8 cellular contexts compared by ENCODE assay signal in genomic region chr20:37179671-37180524, GRCh38. TPM values are rescaled to one million over a fixed set of nuclear protein-coding genes. Genes with fewer than 3 reads are reported as not detected.
DNase-seq lines count a peak whose midpoint lies in the region; ATAC-seq and TF ChIP-seq lines count a peak whose summit lies in the region.

No MANE protein-coding gene starts in this region.

- H3K27ac Mint-ChIP-seq in CD8-positive, alpha-beta T cell: peak overlapping the region; percentile 98
- H3K27ac Mint-ChIP-seq in activated naive CD8-positive, alpha-beta T cell: peak overlapping the region; percentile 92
- peak overlapping the region; percentile 99 for H3K27ac Mint-ChIP-seq in stimulated activated memory B cell treated with anti-CD40 and anti-IgM and Interleukin-4, amounts not matched to agents 10 μg/mL and 1 μg/mL and 100 μg/mL, for 72 hours

- peaks cover 34% of the 10 kb centered on the region for H3K36me3 Mint-ChIP-seq in CD8-positive, alpha-beta T cell
- H3K36me3 Mint-ChIP-seq in activated naive CD8-positive, alpha-beta T cell: no peaks in the 10 kb centered on the region
- H3K36me3 Mint-ChIP-seq in stimulated activated memory B cell treated with anti-CD40 and anti-IgM and Interleukin-4, amounts not matched to agents 10 μg/mL and 1 μg/mL and 100 μg/mL, for 72 hours: peaks cover 25% of the 10 kb centered on the region

- peak overlapping the region; percentile 94 for H3K27ac ChIP-seq in CD8-positive, alpha-beta T cell (ENCODE audit: low read depth, low read length)
- H3K27ac ChIP-seq in IMR-90 (ENCODE audit: insufficient read depth, low read length): peak overlapping the region; percentile 99

- no peaks in the 10 kb centered on the region for H3K9me3 ChIP-seq in CD8-positive, alpha-beta T cell (ENCODE audit: low read length)
- no peaks in the 10 kb centered on the region for H3K9me3 ChIP-seq in IMR-90 (ENCODE audit: control insufficient read depth, insufficient read depth, low read length)
- no peaks in the 10 kb centered on the region for H3K9me3 ChIP-seq in iPS-18c (ENCODE audit: control insufficient read depth, insufficient read depth, low read length)

- H4K91ac ChIP-seq in IMR-90 (ENCODE audit: insufficient read depth, low read depth, low read length): 0 out of 2 replicates have a peak overlapping the region, but pooled peaks have one; percentile 97

- peak overlapping the region; percentile 100 for H2AFZ ChIP-seq in IMR-90 (replicated peaks; ENCODE audit: low read length, poor library complexity)

- no peak for DNase-seq in CD8-positive, alpha-beta T cell
- DNase-seq in IMR-90 (peak; percentile 85), NCI-H146 (lab: John Stamatoyannopoulos, UW) (no peak)
- no peak for DNase-seq in stimulated activated naive CD4-positive, alpha-beta T cell treated with Interleukin-2 at 50 U/mL for 16 hours (lab: John Stamatoyannopoulos, UW)

- H4K5ac ChIP-seq in IMR-90 (ENCODE audit: low read depth, low read length): 0 out of 2 replicates have a peak overlapping the region, but pooled peaks have one; percentile 14

- dilution Hi-C loops in IMR-90 (cut with HindIII; ENCODE audit: low sequenced_read_pairs, unreplicated experiment): no loop called here

- peak overlapping the region; percentile 90; the same call in 1 of the 2 replicates for H3K56ac ChIP-seq in IMR-90 (ENCODE audit: extremely low read depth, insufficient read depth, low read length)

- no peak overlapping the region; the same call in 1 of the 2 replicates for H3K18ac ChIP-seq in IMR-90 (ENCODE audit: low read depth, low read length)

- no peak for ATAC-seq in CD8-positive, alpha-beta T cell
- ATAC-seq in IMR-90 (ENCODE audit: low read depth) (peak; percentile 3; the same call in 1 of the 2 replicates), HG02938 (IDR thresholded peaks at IDR 0.05; ENCODE audit: unreplicated experiment) (no peak)
- no peak for ATAC-seq in stimulated activated memory B cell treated with anti-CD40 and anti-IgM and Interleukin-4, amounts not matched to agents 10 μg/mL and 1 μg/mL and 100 μg/mL, for 72 hours

- BruUV-seq in IMR-90 (replicated peaks; lab: Mats Ljungman, UMichigan): no TSS peak

- no peak for TF ChIP-seq RAD21 in IMR-90 (IDR thresholded peaks at IDR 0.05; ENCODE audit: low read length)

- no peak overlapping the region; a peak in 2 of 4 replicates for H4K8ac ChIP-seq in IMR-90 (ENCODE audit: low read depth in 2 of 2, low read length in 2 of 2)

- no peak for TF ChIP-seq CTCF in CD8-positive, alpha-beta T cell (IDR thresholded peaks at IDR 0.05)
- TF ChIP-seq CTCF in IMR-90 (conservative IDR thresholded peaks at IDR 0.05; ENCODE audit: low read depth, low read length): no peak

- no peak for TF ChIP-seq POLR2A in IMR-90 (IDR thresholded peaks at IDR 0.05; ENCODE audit: low read depth, low read length)

- peak overlapping the region; percentile 90; the same call in 1 of the 2 replicates for H3K4ac ChIP-seq in IMR-90 (ENCODE audit: low read depth, low read length)

- no peak overlapping the region for H2BK15ac ChIP-seq in IMR-90 (ENCODE audit: low read depth, low read length)

- peak overlapping the region; percentile 60 for H3K14ac ChIP-seq in IMR-90 (replicated peaks; ENCODE audit: low read depth, low read length)

- intact Hi-C loops in CD8-positive, alpha-beta T cell (cut with DNase I, micrococcal nuclease): loop anchor here (1.0 to 10.0 kb wide), 10 partner anchors 13 to 719 kb away; partner anchors contain the start of genes BLCAP (in 2 of the 2) and MANBAL (in 1 of the 2)
- intact Hi-C loops in IMR-90 (cut with micrococcal nuclease): loop anchor here (5.0 kb wide), 1 partner anchor 173 kb away; no protein-coding TSS in a partner anchor

- H3K4me3 ChIP-seq in CD8-positive, alpha-beta T cell (ENCODE audit: low read depth, low read length): peak overlapping the region; percentile 98
- H3K4me3 ChIP-seq in IMR-90 (ENCODE audit: insufficient read depth, low read depth, low read length) (peak overlapping the region; percentile 88), iPS-18c (ENCODE audit: insufficient read depth, low read depth, low read length) (peak overlapping the region; percentile 97)

- H2AK9ac ChIP-seq in IMR-90 (replicated peaks; ENCODE audit: low read depth, low read length, poor library complexity): peak overlapping the region; percentile 98

- H3K27me3 ChIP-seq in CD8-positive, alpha-beta T cell (ENCODE audit: insufficient read depth, low read length): no peaks in the 10 kb centered on the region
- no peaks in the 10 kb centered on the region for H3K27me3 ChIP-seq in IMR-90 (ENCODE audit: control insufficient read depth, insufficient read depth, low read length)

- 0% methylated on average over 4 of the region's 18 CpGs; no CpG with 5 or more reads in 1 of the 2 experiments for WGBS in IMR-90 (ENCODE audit: extremely low coverage in 2 of 2, insufficient read length in 1 of 2), 2 experiments

- H3K9me1 ChIP-seq in IMR-90 (ENCODE audit: insufficient read depth, low read length): peaks cover 16% of the 10 kb centered on the region

- H3K23ac ChIP-seq in IMR-90 (ENCODE audit: low read depth, low read length): peak overlapping the region; percentile 59

- H3K4me1 Mint-ChIP-seq in CD8-positive, alpha-beta T cell (ENCODE audit: low read depth): peaks cover 50% of the 10 kb centered on the region
- H3K4me1 Mint-ChIP-seq in activated naive CD8-positive, alpha-beta T cell (ENCODE audit: low read depth): peaks cover 46% of the 10 kb centered on the region
- H3K4me1 Mint-ChIP-seq in stimulated activated memory B cell treated with anti-CD40 and anti-IgM and Interleukin-4, amounts not matched to agents 10 μg/mL and 1 μg/mL and 100 μg/mL, for 72 hours: peaks cover 54% of the 10 kb centered on the region

- H3K9me3 Mint-ChIP-seq in CD8-positive, alpha-beta T cell: no peaks in the 10 kb centered on the region
- no peaks in the 10 kb centered on the region for H3K9me3 Mint-ChIP-seq in activated naive CD8-positive, alpha-beta T cell (ENCODE audit: low read depth)
- H3K9me3 Mint-ChIP-seq in stimulated activated memory B cell treated with anti-CD40 and anti-IgM and Interleukin-4, amounts not matched to agents 10 μg/mL and 1 μg/mL and 100 μg/mL, for 72 hours: no peaks in the 10 kb centered on the region

- H2BK120ac ChIP-seq in IMR-90 (ENCODE audit: low read depth, low read length): no peak overlapping the region

- H3K36me3 ChIP-seq in CD8-positive, alpha-beta T cell (ENCODE audit: insufficient read depth, low read length): peaks cover 8% of the 10 kb centered on the region
- H3K36me3 ChIP-seq in IMR-90 (ENCODE audit: control insufficient read depth, insufficient read depth, low read length): peaks cover 8% of the 10 kb centered on the region

- H2BK5ac ChIP-seq in IMR-90 (ENCODE audit: low read depth, low read length, poor library complexity, severe bottlenecking): peak overlapping the region; percentile 99

- H3K4me3 Mint-ChIP-seq in CD8-positive, alpha-beta T cell: peak overlapping the region; percentile 98
- peak overlapping the region; percentile 90 for H3K4me3 Mint-ChIP-seq in activated naive CD8-positive, alpha-beta T cell
- peak overlapping the region; percentile 94 for H3K4me3 Mint-ChIP-seq in stimulated activated memory B cell treated with anti-CD40 and anti-IgM and Interleukin-4, amounts not matched to agents 10 μg/mL and 1 μg/mL and 100 μg/mL, for 72 hours

- in situ Hi-C loops in IMR-90 (cut with MboI; ENCODE audit: low sequenced_read_pairs): no loop called here

- POLR2A ChIA-PET in CD8-positive, alpha-beta T cell (lab: Charles Lee): interaction anchor here (1.1 to 1.9 kb wide), 6 partner anchors 9 to 1226 kb away, joined by 3 to 13 read pairs (median 8); partner anchors contain the start of genes BLCAP and SCAND1
- POLR2A ChIA-PET in IMR-90 (lab: Charles Lee; ENCODE audit: unreplicated experiment): interaction anchor here (1.0 kb wide), 1 partner anchor 16 kb away, joined by 3 read pairs; no protein-coding TSS in a partner anchor

- peaks cover 29% of the 10 kb centered on the region for H3K4me1 ChIP-seq in CD8-positive, alpha-beta T cell (ENCODE audit: insufficient read depth, low read length)
- peaks cover 6% of the 10 kb centered on the region for H3K4me1 ChIP-seq in IMR-90 (ENCODE audit: control insufficient read depth, insufficient read depth, low read length)

- no peak overlapping the region for H2BK20ac ChIP-seq in IMR-90 (ENCODE audit: low read depth, low read length)

- H3K27me3 Mint-ChIP-seq in CD8-positive, alpha-beta T cell (ENCODE audit: low read depth): no peaks in the 10 kb centered on the region
- no peaks in the 10 kb centered on the region for H3K27me3 Mint-ChIP-seq in activated naive CD8-positive, alpha-beta T cell
- no peaks in the 10 kb centered on the region for H3K27me3 Mint-ChIP-seq in stimulated activated memory B cell treated with anti-CD40 and anti-IgM and Interleukin-4, amounts not matched to agents 10 μg/mL and 1 μg/mL and 100 μg/mL, for 72 hours

- H3K79me1 ChIP-seq in IMR-90 (ENCODE audit: low read depth in 1 of 2, low read length in 2 of 2): peaks cover 15 to 52% of the 10 kb centered on the region in 2 experiments

- CTCF ChIA-PET in CD8-positive, alpha-beta T cell (lab: Charles Lee): interaction anchor here (1.6 to 5.5 kb wide), 5 partner anchors 10 to 21 kb away, joined by 4 to 39 read pairs (median 24); no protein-coding TSS in a partner anchor
- CTCF ChIA-PET in IMR-90 (lab: Yijun Ruan, JAX): no interaction called here

- peak overlapping the region; percentile 99 for H3K4me2 ChIP-seq in IMR-90 (ENCODE audit: low read depth, low read length)

- H4K20me1 ChIP-seq in IMR-90 (ENCODE audit: insufficient read depth, low read length): peaks cover 44% of the 10 kb centered on the region

- peak overlapping the region; percentile 62; the same call in 1 of the 2 replicates for H2AK5ac ChIP-seq in IMR-90 (ENCODE audit: low read depth, low read length)

- peak overlapping the region; percentile 97 for H3K9ac ChIP-seq in IMR-90 (ENCODE audit: low read depth, low read length)

TF ChIP-seq in IMR-90, 13 proteins besides CTCF, POLR2A, EP300 and RAD21 (continues in another document):
- no peak for TF ChIP-seq NFE2L2 (IDR thresholded peaks at IDR 0.05; ENCODE audit: low read depth, low read length)
- peak; percentile 53; the same call in 1 of the 2 replicates for TF ChIP-seq FOS (IDR thresholded peaks at IDR 0.05; ENCODE audit: low read depth, low read length)
- TF ChIP-seq RFX5 (IDR thresholded peaks at IDR 0.05; ENCODE audit: low read depth, low read length): no peak
- TF ChIP-seq BHLHE40 (IDR thresholded peaks at IDR 0.05; ENCODE audit: low read depth, low read length): no peak

RNA-seq across cellular contexts. Expression of gene MROH8, which starts 0.6 kb away (rescaled TPM):
- 1 to 10 TPM in 1 of 2 experiments, under 1 TPM in 1; 0.60 to 1.1 TPM for total RNA-seq in CD8-positive, alpha-beta T cell
- 1.1 and 1.8 TPM in 2 replicates for total RNA-seq in IMR-90 (2012; rRNA removed)
- polyA plus RNA-seq in IMR-90 (2012; rRNA removed): 0.62 and 1.3 TPM in 2 replicates
- 0.55 and 0.96 TPM in 2 replicates for polyA plus RNA-seq in IMR-90 (2012; cell fraction: cytosol; rRNA removed)
- 0.74 and 2.4 TPM in 2 replicates for polyA plus RNA-seq in IMR-90 (2012; cell fraction: nucleus; rRNA removed; ENCODE audit: low replicate concordance)

RNA-seq across cellular contexts. Expression of gene RPN2, which starts 0.8 kb away (rescaled TPM):
- total RNA-seq in CD8-positive, alpha-beta T cell: 10 to 100 TPM; 60.8 to 68.8 TPM
- total RNA-seq in IMR-90 (2012; rRNA removed): 232 and 305 TPM in 2 replicates
- polyA plus RNA-seq in IMR-90 (2012; rRNA removed): 468 and 481 TPM in 2 replicates
- 279 and 282 TPM in 2 replicates for polyA plus RNA-seq in IMR-90 (2012; cell fraction: cytosol; rRNA removed)
- polyA plus RNA-seq in IMR-90 (2012; cell fraction: nucleus; rRNA removed; ENCODE audit: low replicate concordance): 170 and 221 TPM in 2 replicates
